Comparison of ENCODE assay signal across 17 cellular contexts in genomic region chr2:167345559-167345958, GRCh38. TPM values are rescaled to one million over a fixed set of nuclear protein-coding genes. Genes with fewer than 3 reads are reported as not detected.
"Had no signal": no experiment of that assay in that cellular context is flagged by ENCODE, and none has a peak within 500 bp of the region (broad histone marks: within the 10 kb centered on the region; RNA-seq: fewer than 3 reads in every experiment).

No MANE protein-coding gene starts in this region.

- DNase-seq: activated B cell treated with CpG ODN at 0.5 μM for 24 hours; activated CD4-positive, alpha-beta T cell treated with anti-CD3 and anti-CD28 coated beads, Interleukin-2, amount 10 ng/mL, durations not matched to agents 24 days and 14 days; activated CD8-positive, alpha-beta T cell treated with anti-CD3 and anti-CD28 coated beads for 36 hours; activated naive CD4-positive, alpha-beta T cell; activated naive CD8-positive, alpha-beta T cell treated with anti-CD3 and anti-CD28 coated beads for 36 hours; activated T-cell treated with anti-CD3 and anti-CD28 coated beads, Interleukin-2, amount 50 U/mL, for 1 hour; amniotic stem cell; effector CD4-positive, alpha-beta T cell; heart right ventricle; kidney glomerular epithelial cell; lower lobe of right lung; natural killer cell; sigmoid colon; stimulated activated naive B cell treated with anti-CD40 and anti-IgM and Interleukin-4, amounts not matched to agents 10 μg/mL and 1 μg/mL and 100 μg/mL, for 72 hours; T-helper 9 cell had no signal

- H3K36me3 ChIP-seq: heart right ventricle, lower lobe of right lung, sigmoid colon had no signal

- H3K4me3 ChIP-seq: heart right ventricle, lower lobe of right lung, sigmoid colon had no signal

- H3K27me3 ChIP-seq: sigmoid colon had no signal

RNA-seq across cellular contexts. Expression of gene B3GALT1, which starts 52.8 kb away (rescaled TPM):
- total RNA-seq: activated B cell treated with CpG ODN at 0.5 μM for 24 hours; activated CD4-positive, alpha-beta T cell treated with anti-CD3 and anti-CD28 coated beads, Interleukin-2, amount 10 ng/mL, durations not matched to agents 24 days and 14 days; activated CD8-positive, alpha-beta T cell treated with anti-CD3 and anti-CD28 coated beads for 36 hours; activated naive CD8-positive, alpha-beta T cell treated with anti-CD3 and anti-CD28 coated beads for 36 hours; activated T-helper 17 cell treated with anti-CD3 and anti-CD28 coated beads, Interleukin-2, amount 50 U/mL, for 72 hours; esophagus mucosa had no signal
